Comparison of ENCODE assay signal across 7 cellular contexts in genomic region chr2:2720806-2721205, GRCh38.
DNase-seq lines count a peak whose midpoint lies in the region; ATAC-seq and TF ChIP-seq lines count a peak whose summit lies in the region.
"Not testable (repeated sequence)": the region's sequence is repeated elsewhere in the genome, so short reads cannot be mapped to it uniquely, and the experiment has no call there.

No MANE protein-coding gene starts in this region.

- DNase-seq in NCI-H774 (lab: John Stamatoyannopoulos, UW): peak; percentile 49
- peak; percentile 26 for DNase-seq in SW480 (ENCODE audit: low spot score)
- DNase-seq in lower lobe of right lung: peak; percentile 35
- not testable (repeated sequence) for DNase-seq in neuronal stem cell (ENCODE audit: low spot score); stimulated activated naive CD8-positive, alpha-beta T cell treated with anti-CD3 and anti-CD28 coated beads, Interleukin-15, amount 100 ng/mL, for 72 hours
- peak; percentile 5 for DNase-seq in osteoblast (ENCODE audit: insufficient read length, low spot score, missing footprints)

- intact Hi-C loops in lower lobe of right lung (cut with DNase I): not testable (repeated sequence)

- H3K14ac ChIP-seq in neuronal stem cell (ENCODE audit: low read length): peak overlapping the region; percentile 31

- ATAC-seq in lower lobe of right lung: not testable (repeated sequence)
- peak; percentile 22 for ATAC-seq in stimulated activated memory B cell treated with anti-CD40 and anti-IgM and Interleukin-4, amounts not matched to agents 10 μg/mL and 1 μg/mL and 100 μg/mL, for 72 hours
- ATAC-seq in stimulated activated naive CD8-positive, alpha-beta T cell treated with anti-CD3 and anti-CD28 coated beads, Interleukin-15, amount 100 ng/mL, for 72 hours: peak; percentile 30

- not testable (repeated sequence) for H4K8ac ChIP-seq in neuronal stem cell (ENCODE audit: low read depth, low read length)

- H3K9ac ChIP-seq in neuronal stem cell (ENCODE audit: low read depth, low read length, poor library complexity): not testable (repeated sequence)

- WGBS in neuronal stem cell (ENCODE audit: extremely low coverage in 2 of 2, insufficient read length in 2 of 2, insufficient replicate concordance in 1 of 2), 2 donors: no CpG with 5 or more reads among the region's 14 CpGs

- not testable (repeated sequence) for H2BK120ac ChIP-seq in neuronal stem cell (ENCODE audit: low read depth, low read length)

- H3K9me3 Mint-ChIP-seq in stimulated activated memory B cell treated with anti-CD40 and anti-IgM and Interleukin-4, amounts not matched to agents 10 μg/mL and 1 μg/mL and 100 μg/mL, for 72 hours; stimulated activated naive CD8-positive, alpha-beta T cell treated with anti-CD3 and anti-CD28 coated beads, Interleukin-15, amount 100 ng/mL, for 72 hours: not testable (repeated sequence)

- H3K27ac ChIP-seq in lower lobe of right lung; neuronal stem cell (replicated peaks; ENCODE audit: low read length); osteoblast (ENCODE audit: low read depth, low read length): not testable (repeated sequence)

- H3K36me3 Mint-ChIP-seq in stimulated activated memory B cell treated with anti-CD40 and anti-IgM and Interleukin-4, amounts not matched to agents 10 μg/mL and 1 μg/mL and 100 μg/mL, for 72 hours: not testable (repeated sequence)

- not testable (repeated sequence) for H3K79me2 ChIP-seq in osteoblast (ENCODE audit: insufficient read depth, low read length)

- not testable (repeated sequence) for H4K91ac ChIP-seq in neuronal stem cell (ENCODE audit: low read depth, low read length, poor library complexity)

- H3K4ac ChIP-seq in neuronal stem cell (ENCODE audit: low read length): not testable (repeated sequence)

- not testable (repeated sequence) for H3K4me1 Mint-ChIP-seq in stimulated activated memory B cell treated with anti-CD40 and anti-IgM and Interleukin-4, amounts not matched to agents 10 μg/mL and 1 μg/mL and 100 μg/mL, for 72 hours; stimulated activated naive CD8-positive, alpha-beta T cell treated with anti-CD3 and anti-CD28 coated beads, Interleukin-15, amount 100 ng/mL, for 72 hours

- not testable (repeated sequence) for TF ChIP-seq CTCF in lower lobe of right lung (IDR thresholded peaks at IDR 0.05); osteoblast (IDR thresholded peaks at IDR 0.05; ENCODE audit: extremely low read depth, low read depth, low read length)

- not testable (repeated sequence) for H2BK5ac ChIP-seq in neuronal stem cell (ENCODE audit: low read length)

- H3K23ac ChIP-seq in neuronal stem cell (ENCODE audit: low read depth, low read length, poor library complexity): not testable (repeated sequence)

- H3K18ac ChIP-seq in neuronal stem cell (ENCODE audit: low read length): peak overlapping the region; percentile 13

- H3K27me3 ChIP-seq in lower lobe of right lung (ENCODE audit: low read depth); neuronal stem cell (ENCODE audit: control insufficient read depth in 3 of 3, insufficient read depth in 3 of 3, low read depth in 1 of 3, low read length in 3 of 3); osteoblast (ENCODE audit: insufficient read depth, low read length): not testable (repeated sequence)

- H3K79me1 ChIP-seq in neuronal stem cell (ENCODE audit: low read depth, low read length): not testable (repeated sequence)

- not testable (repeated sequence) for H3K27ac Mint-ChIP-seq in stimulated activated memory B cell treated with anti-CD40 and anti-IgM and Interleukin-4, amounts not matched to agents 10 μg/mL and 1 μg/mL and 100 μg/mL, for 72 hours; stimulated activated naive CD8-positive, alpha-beta T cell treated with anti-CD3 and anti-CD28 coated beads, Interleukin-15, amount 100 ng/mL, for 72 hours

- H3K27me3 Mint-ChIP-seq in stimulated activated memory B cell treated with anti-CD40 and anti-IgM and Interleukin-4, amounts not matched to agents 10 μg/mL and 1 μg/mL and 100 μg/mL, for 72 hours: peaks cover 10% of the 10 kb centered on the region
- not testable (repeated sequence) for H3K27me3 Mint-ChIP-seq in stimulated activated naive CD8-positive, alpha-beta T cell treated with anti-CD3 and anti-CD28 coated beads, Interleukin-15, amount 100 ng/mL, for 72 hours

- H2BK15ac ChIP-seq in neuronal stem cell (ENCODE audit: low read length): not testable (repeated sequence)

- not testable (repeated sequence) for H3K4me3 Mint-ChIP-seq in stimulated activated memory B cell treated with anti-CD40 and anti-IgM and Interleukin-4, amounts not matched to agents 10 μg/mL and 1 μg/mL and 100 μg/mL, for 72 hours; stimulated activated naive CD8-positive, alpha-beta T cell treated with anti-CD3 and anti-CD28 coated beads, Interleukin-15, amount 100 ng/mL, for 72 hours

- not testable (repeated sequence) for H3K4me3 ChIP-seq in lower lobe of right lung; neuronal stem cell (ENCODE audit: low read length in 2 of 2); osteoblast (ENCODE audit: insufficient read depth, low read length)

- not testable (repeated sequence) for H2BK12ac ChIP-seq in neuronal stem cell (ENCODE audit: low read length)

- H3K4me1 ChIP-seq in lower lobe of right lung; neuronal stem cell (ENCODE audit: control insufficient read depth in 2 of 2, insufficient read depth in 1 of 2, low read depth in 1 of 2, low read length in 2 of 2); osteoblast (ENCODE audit: insufficient read depth, low read length): not testable (repeated sequence)

- not testable (repeated sequence) for H2AK5ac ChIP-seq in neuronal stem cell (ENCODE audit: low read depth, low read length)

- not testable (repeated sequence) for H3K9me3 ChIP-seq in lower lobe of right lung; neuronal stem cell (replicated peaks in 1 of 2; ENCODE audit: control insufficient read depth in 2 of 2, insufficient read depth in 1 of 2, low read depth in 1 of 2, low read length in 2 of 2); osteoblast (ENCODE audit: low read depth, low read length)

- H4K20me1 ChIP-seq in osteoblast (ENCODE audit: insufficient read depth, low read length): not testable (repeated sequence)

- not testable (repeated sequence) for H2AFZ ChIP-seq in neuronal stem cell (ENCODE audit: low read length); osteoblast (ENCODE audit: low read length)

- H3K4me2 ChIP-seq in neuronal stem cell (ENCODE audit: insufficient read depth, low read length, poor library complexity, severe bottlenecking); osteoblast (ENCODE audit: insufficient read depth, low read length): not testable (repeated sequence)

- not testable (repeated sequence) for H3K36me3 ChIP-seq in lower lobe of right lung; neuronal stem cell (replicated peaks in 1 of 2; ENCODE audit: control insufficient read depth in 2 of 2, insufficient read depth in 2 of 2, low read length in 2 of 2); osteoblast (ENCODE audit: insufficient read depth, low read length)
